Comparison of ENCODE assay signal across 15 cellular contexts in genomic region chr13:101473458-101473857, GRCh38. TPM values are rescaled to one million over a fixed set of nuclear protein-coding genes. Genes with fewer than 3 reads are reported as not detected.
DNase-seq lines count a peak whose midpoint lies in the region; TF ChIP-seq lines count a peak whose summit lies in the region.
"Had no signal": no experiment of that assay in that cellular context is flagged by ENCODE, and none has a peak within 500 bp of the region (broad histone marks: within the 10 kb centered on the region; RNA-seq: fewer than 3 reads in every experiment).

No MANE protein-coding gene starts in this region.

- H2BK20ac ChIP-seq in H9 (ENCODE audit: low read depth, low read length, poor library complexity, severe bottlenecking): no peak overlapping the region

- no peaks in the 10 kb centered on the region for H4K20me1 ChIP-seq in H9 (ENCODE audit: control insufficient read depth, insufficient read depth, insufficient read length)

- no peaks in the 10 kb centered on the region for H3K27me3 Mint-ChIP-seq in T-helper 2 cell treated with Interferon-gamma antibody and Interleukin-4, amounts not matched to agents 5 μg/mL and 100 μg/mL, for 36 hours (ENCODE audit: low read depth)
- H3K27me3 Mint-ChIP-seq in H9 (ENCODE audit: low read depth): no peaks in the 10 kb centered on the region; the same call in 1 of the 2 replicates
- H3K27me3 Mint-ChIP-seq: activated B cell treated with CpG ODN at 0.5 μM for 24 hours, brain had no signal

- H3K79me2 ChIP-seq in H9 (ENCODE audit: insufficient read depth, low read length): no peaks in the 10 kb centered on the region

- H3K27ac ChIP-seq in AG04450 (ENCODE audit: low read depth, low read length): no peak overlapping the region
- H3K27ac ChIP-seq in H9 (ENCODE audit: insufficient read length, low read depth, low read length): no peak overlapping the region
- H3K27ac ChIP-seq: epithelial cell of prostate had no signal

- no peak overlapping the region for H2BK12ac ChIP-seq in H9 (ENCODE audit: insufficient read length, low read depth, low read length)

- POLR2A ChIA-PET in AG04450 (lab: Yijun Ruan, JAX): no interaction called here

- H3K4ac ChIP-seq in H9 (ENCODE audit: low read depth, low read length): no peak overlapping the region

- no peak overlapping the region for H2AFZ ChIP-seq in H9 (ENCODE audit: low read length)

- DNase-seq in AG04450 (ENCODE audit: low read depth, low spot score) (peak; percentile 63), MG63 (peak; percentile 98), epithelial cell of esophagus (ENCODE audit: low read depth) (peak; percentile 67), myocyte (ENCODE audit: low read depth) (peak; percentile 71), DMS79 (lab: John Stamatoyannopoulos, UW) (no peak), NCI-H1930 (lab: John Stamatoyannopoulos, UW) (no peak), H9 (no peak)
- DNase-seq in T-helper 2 cell treated with Interferon-gamma antibody and Interleukin-4, amounts not matched to agents 5 μg/mL and 100 μg/mL, for 36 hours (ENCODE audit: low spot score): no peak
- DNase-seq: activated B cell treated with CpG ODN at 0.5 μM for 24 hours; activated T-cell treated with anti-CD3 and anti-CD28 coated beads, Interleukin-2, amount 50 U/mL, for 72 hours; GDM1; immature natural killer cell; naive thymus-derived CD8-positive, alpha-beta T cell had no signal

- no peak overlapping the region for H2BK120ac ChIP-seq in H9 (ENCODE audit: low read depth, low read length, poor library complexity, severe bottlenecking)

- H3K9me3 ChIP-seq in AG04450 (ENCODE audit: control insufficient read depth, insufficient read depth, low read length): no peaks in the 10 kb centered on the region
- H3K9me3 ChIP-seq in MG63: no peaks in the 10 kb centered on the region
- H3K9me3 ChIP-seq in H9 (ENCODE audit: control insufficient read depth, low read depth, low read length): no peaks in the 10 kb centered on the region

- no peaks in the 10 kb centered on the region for H3K23me2 ChIP-seq in H9 (ENCODE audit: insufficient read length, low read depth, low read length, poor library complexity, severe bottlenecking)

- CTCF ChIA-PET in AG04450 (lab: Charles Lee): interaction anchor here (0.6 to 12.7 kb wide), 5 partner anchors 21 to 329 kb away, joined by 3 to 180 read pairs (median 16); partner anchors contain the start of gene ITGBL1

- H3K4me1 Mint-ChIP-seq in T-helper 2 cell treated with Interferon-gamma antibody and Interleukin-4, amounts not matched to agents 5 μg/mL and 100 μg/mL, for 36 hours (ENCODE audit: low read depth): no peaks in the 10 kb centered on the region
- peaks cover 12% of the 10 kb centered on the region in 2 experiments for H3K4me1 Mint-ChIP-seq in H9
- H3K4me1 Mint-ChIP-seq: activated B cell treated with CpG ODN at 0.5 μM for 24 hours; brain; immature natural killer cell; naive thymus-derived CD8-positive, alpha-beta T cell had no signal

- no peak overlapping the region for H3K4me3 ChIP-seq in AG04450 (ENCODE audit: low read depth, low read length)
- no peak overlapping the region for H3K4me3 ChIP-seq in MG63
- no peak overlapping the region for H3K4me3 ChIP-seq in epithelial cell of esophagus (ENCODE audit: low read length)

- no peak overlapping the region for H3T11ph ChIP-seq in H9 (ENCODE audit: low read length)

- H3K27ac Mint-ChIP-seq in T-helper 2 cell treated with Interferon-gamma antibody and Interleukin-4, amounts not matched to agents 5 μg/mL and 100 μg/mL, for 36 hours: no peak overlapping the region
- no peak overlapping the region for H3K27ac Mint-ChIP-seq in H9
- H3K27ac Mint-ChIP-seq: activated B cell treated with CpG ODN at 0.5 μM for 24 hours; activated T-cell treated with anti-CD3 and anti-CD28 coated beads, Interleukin-2, amount 50 U/mL, for 72 hours; immature natural killer cell had no signal

- no peak overlapping the region for H4K5ac ChIP-seq in H9 (ENCODE audit: insufficient read length, low read depth, low read length)

- no peak overlapping the region for H3K18ac ChIP-seq in H9 (ENCODE audit: insufficient read length, low read depth, low read length)

- no peak overlapping the region for H3K4me3 Mint-ChIP-seq in T-helper 2 cell treated with Interferon-gamma antibody and Interleukin-4, amounts not matched to agents 5 μg/mL and 100 μg/mL, for 36 hours
- no peak overlapping the region for H3K4me3 Mint-ChIP-seq in H9
- H3K4me3 Mint-ChIP-seq: activated B cell treated with CpG ODN at 0.5 μM for 24 hours; activated T-cell treated with anti-CD3 and anti-CD28 coated beads, Interleukin-2, amount 50 U/mL, for 72 hours; brain; immature natural killer cell; naive thymus-derived CD8-positive, alpha-beta T cell had no signal

- H2AK5ac ChIP-seq in H9 (ENCODE audit: insufficient read length, low read length): no peak overlapping the region

- H3K27me3 ChIP-seq in AG04450 (ENCODE audit: control insufficient read depth, insufficient read depth, low read length) (no peaks in the 10 kb centered on the region), MG63 (no peaks in the 10 kb centered on the region), H9 (ENCODE audit: insufficient read depth, low read length) (no peaks in the 10 kb centered on the region)

- no peak overlapping the region for H3K4me2 ChIP-seq in H9 (ENCODE audit: insufficient read depth, insufficient read length, low read length)

- no peak overlapping the region for H4K8ac ChIP-seq in H9 (replicated peaks; ENCODE audit: insufficient read length, low read depth, low read length)

- no peaks in the 10 kb centered on the region for H3K9me3 Mint-ChIP-seq in T-helper 2 cell treated with Interferon-gamma antibody and Interleukin-4, amounts not matched to agents 5 μg/mL and 100 μg/mL, for 36 hours
- H3K9me3 Mint-ChIP-seq in H9: no peaks in the 10 kb centered on the region
- H3K9me3 Mint-ChIP-seq: activated B cell treated with CpG ODN at 0.5 μM for 24 hours; activated T-cell treated with anti-CD3 and anti-CD28 coated beads, Interleukin-2, amount 50 U/mL, for 72 hours had no signal

- no peak overlapping the region for H3K14ac ChIP-seq in H9 (ENCODE audit: insufficient read depth, low read length)

- H3K23ac ChIP-seq in H9 (ENCODE audit: insufficient read length, low read depth, low read length): no peak overlapping the region

- H3K56ac ChIP-seq in H9 (ENCODE audit: insufficient read length, low read depth, low read length): no peak overlapping the region

- TF ChIP-seq CTCF in AG04450 (IDR thresholded peaks at IDR 0.05; ENCODE audit: low read depth, low read length) (no peak), epithelial cell of esophagus (IDR thresholded peaks at IDR 0.05; ENCODE audit: insufficient read depth, low read depth, low read length, missing control alignments) (no peak), H9 (conservative IDR thresholded peaks at IDR 0.05) (no peak)

- no peaks in the 10 kb centered on the region for H3K36me3 Mint-ChIP-seq in T-helper 2 cell treated with Interferon-gamma antibody and Interleukin-4, amounts not matched to agents 5 μg/mL and 100 μg/mL, for 36 hours (ENCODE audit: low read depth)
- 0 out of 7 replicates have a peak, but pooled peaks cover 0 to 2% (median 0%) of the 10 kb centered on the region in 3 experiments for H3K36me3 Mint-ChIP-seq in H9 (ENCODE audit: insufficient read depth in 1 of 3, low read depth in 3 of 3)
- H3K36me3 Mint-ChIP-seq: brain; immature natural killer cell; naive thymus-derived CD8-positive, alpha-beta T cell had no signal

- no peaks in the 10 kb centered on the region; the same call in 1 of the 2 replicates for H3K4me1 ChIP-seq in H9 (ENCODE audit: insufficient read depth, low read length)

- no peak overlapping the region for H3K9ac ChIP-seq in H9 (ENCODE audit: extremely low read depth, insufficient read length, low read length)

- H3K79me1 ChIP-seq in H9 (ENCODE audit: insufficient read depth, low read depth, low read length, poor library complexity, severe bottlenecking): no peaks in the 10 kb centered on the region

- H4K91ac ChIP-seq in H9 (ENCODE audit: insufficient read length, low read depth, low read length): no peak overlapping the region

- no peak overlapping the region for H2BK15ac ChIP-seq in H9 (ENCODE audit: low read depth, low read length)

- no peak overlapping the region for H2BK5ac ChIP-seq in H9 (ENCODE audit: insufficient read length, low read length)

- no CpG with 5 or more reads among the region's 2 CpGs for WGBS in H9 (ENCODE audit: extremely low coverage, insufficient read length, low lambda C conversion rate)

- no peaks in the 10 kb centered on the region for H3K36me3 ChIP-seq in MG63

RNA-seq across cellular contexts. Expression of gene ITGBL1, which starts 21.0 kb away (rescaled TPM):
- 12.7 and 17.1 TPM in 2 replicates for polyA plus RNA-seq in AG04450 (2011; rRNA removed)
- polyA minus RNA-seq in AG04450 (2011; rRNA and poly(A)+ RNA removed): 14.9 and 20.6 TPM in 2 replicates
- total RNA-seq in MG63 (2014; rRNA removed; shearing (Covaris generic); ENCODE audit: low replicate concordance): 9.4 and 11.6 TPM in 2 replicates
- total RNA-seq in myocyte (58.2 and 94.7 TPM in 2 replicates), H9 (2021) (0.04 TPM in 1 of 2 replicates, not detected in the other)
- 335 TPM for polyA plus RNA-seq in myocyte (2012)
- total RNA-seq: activated B cell treated with CpG ODN at 0.5 μM for 24 hours; activated T-cell treated with anti-CD3 and anti-CD28 coated beads, Interleukin-2, amount 50 U/mL, for 72 hours; naive thymus-derived CD8-positive, alpha-beta T cell had no signal
- polyA plus RNA-seq: immature natural killer cell; naive thymus-derived CD8-positive, alpha-beta T cell had no signal

RNA-seq across cellular contexts. Expression of gene NALCN, which starts 57.1 kb away (rescaled TPM):
- 1.6 and 2.2 TPM in 2 replicates for polyA plus RNA-seq in AG04450 (2011; rRNA removed)
- polyA minus RNA-seq in AG04450 (2011; rRNA and poly(A)+ RNA removed): 2.3 and 2.5 TPM in 2 replicates
- 0.49 TPM in 1 of 2 replicates, not detected in the other for total RNA-seq in MG63 (2014; rRNA removed; shearing (Covaris generic); ENCODE audit: low replicate concordance)
- 2.7 and 5.9 TPM in 2 replicates for total RNA-seq in myocyte
- polyA plus RNA-seq in myocyte (2012): 9.5 TPM
- total RNA-seq in H9 (2021): 0.09 and 0.26 TPM in 2 replicates
- total RNA-seq: activated B cell treated with CpG ODN at 0.5 μM for 24 hours; activated T-cell treated with anti-CD3 and anti-CD28 coated beads, Interleukin-2, amount 50 U/mL, for 72 hours; naive thymus-derived CD8-positive, alpha-beta T cell had no signal
- polyA plus RNA-seq: immature natural killer cell; naive thymus-derived CD8-positive, alpha-beta T cell had no signal

Comparison
In these comparisons a context has a peak if more than half of its experiments do, and no peak if none do; other contexts are left out.
1. DNase-seq: peak in AG04450 (single experiment), MG63 (single experiment), epithelial cell of esophagus (single experiment) and myocyte (single experiment); none in T-helper 2 cell treated with Interferon-gamma antibody and Interleukin-4, amounts not matched to agents 5 μg/mL and 100 μg/mL, for 36 hours (single experiment), DMS79 (single experiment), NCI-H1930 (0 of 2) and H9 (single experiment).
2. RNA of gene ITGBL1, which starts 21.0 kb away (total RNA-seq): 58.2 to 94.7 TPM in myocyte and 9.4 to 11.6 TPM in MG63; 0.04 TPM in H9; every median in the first group is over 10 times any median in the second.